In genomic region chr10:34766256-34766580, GRCh38 we compare ENCODE assay signal across 11 cellular contexts. TPM values are rescaled to one million over a fixed set of nuclear protein-coding genes. Genes with fewer than 3 reads are reported as not detected.
A peak's percentile ranks its signal among the peaks of the same experiment; 100 is the strongest.
DNase-seq lines count a peak whose midpoint lies in the region; ATAC-seq, FAIRE-seq and TF ChIP-seq lines count a peak whose summit lies in the region.
"Had no signal": no experiment of that assay in that cellular context is flagged by ENCODE, and none has a peak within 500 bp of the region (broad histone marks: within the 10 kb centered on the region; RNA-seq: fewer than 3 reads in every experiment).

No MANE protein-coding gene starts in this region.

- H3K79me1 ChIP-seq in mesenchymal stem cell (replicated peaks; ENCODE audit: low read length, poor library complexity, severe bottlenecking) = peaks cover 9% of the 10 kb centered on the region

- H2BK120ac ChIP-seq in mesenchymal stem cell (ENCODE audit: low read depth, low read length) = no peak overlapping the region

- no peak overlapping the region for H3K23ac ChIP-seq in mesenchymal stem cell (ENCODE audit: low read length in 2 of 2)

- no peaks in the 10 kb centered on the region for H3K79me2 ChIP-seq in GM12878 (ENCODE audit: control insufficient read depth, insufficient read depth, low read length)

- no peak for FAIRE-seq in GM12878 (lab: Jason Lieb, UNC)
- FAIRE-seq: H54 had no signal

- no peak overlapping the region for H3K4me2 ChIP-seq in GM12878 (ENCODE audit: control insufficient read depth, insufficient read depth)
- H3K4me2 ChIP-seq in mesenchymal stem cell (ENCODE audit: low read length, poor library complexity, severe bottlenecking) = no peak overlapping the region

- H2AK5ac ChIP-seq in mesenchymal stem cell (ENCODE audit: low read length, severe bottlenecking) = no peak overlapping the region

- no peak overlapping the region for H2BK15ac ChIP-seq in mesenchymal stem cell (ENCODE audit: low read depth, poor library complexity, severe bottlenecking)

- H4K20me1 ChIP-seq in GM12878 (ENCODE audit: control insufficient read depth, insufficient read depth) = no peaks in the 10 kb centered on the region

- POLR2A ChIA-PET in GM12878 (lab: Charles Lee) = interaction anchor here (0.6 to 1.5 kb wide), 8 partner anchors 10 to 184 kb away, joined by 3 to 8 read pairs (median 5); no protein-coding TSS in a partner anchor

- DNase-seq in DMS153 (lab: John Stamatoyannopoulos, UW) = peak; percentile 52
- DNase-seq in NCI-H146 treated with DMSO at 0.1 percent for 48 hours (lab: John Stamatoyannopoulos, UW; ENCODE audit: unreplicated experiment) = peak; percentile 20
- DNase-seq in GM12878 (ENCODE audit: low read depth, low spot score) = no peak
- no peak for DNase-seq in mesenchymal stem cell
- DNase-seq in NCI-H526 treated with DMSO at 0.1 percent for 48 hours (lab: John Stamatoyannopoulos, UW) = no peak
- DNase-seq in DMS79 (lab: John Stamatoyannopoulos, UW) = no peak
- DNase-seq: body of pancreas, SJCRH30 had no signal

- H3K27ac ChIP-seq in GM12878 (ENCODE audit: control insufficient read depth, insufficient read depth) (no peak overlapping the region), mesenchymal stem cell (ENCODE audit: low read length, poor library complexity, severe bottlenecking) (peak overlapping the region; percentile 51)
- H3K27ac ChIP-seq: SJCRH30 had no signal

- TF ChIP-seq EP300 in GM12878 (IDR thresholded peaks at IDR 0.05; ENCODE audit: borderline replicate concordance in 1 of 2, control insufficient read depth in 1 of 2, low read depth in 2 of 2, low read length in 2 of 2) = no peak

- H3K4me1 ChIP-seq in GM12878 (ENCODE audit: control insufficient read depth, insufficient read depth, low read length) (no peaks in the 10 kb centered on the region), mesenchymal stem cell (ENCODE audit: control insufficient read depth, insufficient read depth, low read depth, low read length) (peaks cover 20% of the 10 kb centered on the region)
- H3K4me1 ChIP-seq: SJCRH30 had no signal

- BruUV-seq in GM12878 (replicated peaks; lab: Mats Ljungman, UMichigan) = no TSS peak

- intact Hi-C loops in GM12878 (cut with micrococcal nuclease; ENCODE audit: unreplicated experiment) = no loop called here

- no peak overlapping the region for H2AFZ ChIP-seq in GM12878 (ENCODE audit: control insufficient read depth, low read depth, low read length)
- H2AFZ ChIP-seq in mesenchymal stem cell (ENCODE audit: low read depth, low read length) = no peak overlapping the region

- no peak overlapping the region for H3K14ac ChIP-seq in mesenchymal stem cell (ENCODE audit: low read length in 2 of 2)

- no peak overlapping the region for H3K4me3 ChIP-seq in GM12878
- H3K4me3 ChIP-seq in mesenchymal stem cell (ENCODE audit: insufficient read depth in 1 of 2, low read depth in 1 of 2, low read length in 2 of 2) = no peak overlapping the region
- H3K4me3 ChIP-seq: body of pancreas, SJCRH30 had no signal

- ATAC-seq in GM12878 = peak; percentile 21
- ATAC-seq in HG03565 (IDR thresholded peaks at IDR 0.05; ENCODE audit: unreplicated experiment) = no peak
- ATAC-seq in HG03135 (IDR thresholded peaks at IDR 0.05; ENCODE audit: unreplicated experiment) = no peak
- ATAC-seq: body of pancreas had no signal

- CTCF ChIA-PET in GM12878 (lab: Yijun Ruan, JAX) = interaction anchor here (0.6 to 2.3 kb wide), 5 partner anchors 8 to 35 kb away, joined by 3 to 9 read pairs (median 4); no protein-coding TSS in a partner anchor

- H3K36me3 ChIP-seq in GM12878 (ENCODE audit: control insufficient read depth in 2 of 2, insufficient read depth in 2 of 2, low read length in 1 of 2) (no peaks in the 10 kb centered on the region), mesenchymal stem cell (ENCODE audit: control insufficient read depth in 1 of 2, insufficient read depth in 2 of 2, low read depth in 1 of 2, low read length in 2 of 2) (peaks cover 0 to 8% of the 10 kb centered on the region in 2 experiments)
- H3K36me3 ChIP-seq: SJCRH30 had no signal

- no peak for TF ChIP-seq RAD21 in GM12878 (IDR thresholded peaks at IDR 0.05; ENCODE audit: insufficient read depth, low read depth, low read length)

- no peak overlapping the region for H2BK12ac ChIP-seq in mesenchymal stem cell (ENCODE audit: low read length in 2 of 2)

- no peak for TF ChIP-seq CTCF in GM12878 (IDR thresholded peaks at IDR 0.05 in 2 of 3, conservative IDR thresholded peaks at IDR 0.05 in 1 of 3; ENCODE audit: control insufficient read depth in 2 of 3, extremely low read depth in 1 of 3, insufficient read depth in 1 of 3, low read depth in 3 of 3, low read length in 3 of 3)

- H2BK5ac ChIP-seq in mesenchymal stem cell (ENCODE audit: low read depth, low read length, poor library complexity, severe bottlenecking) = no peak overlapping the region

- no peak overlapping the region for H3K4ac ChIP-seq in mesenchymal stem cell (ENCODE audit: low read depth in 1 of 2, low read length in 2 of 2)

- H3K9ac ChIP-seq in GM12878 (ENCODE audit: control insufficient read depth, insufficient read depth, low read length) (no peak overlapping the region), mesenchymal stem cell (ENCODE audit: low read length) (no peak overlapping the region)

- TF ChIP-seq POLR2A in GM12878 (IDR thresholded peaks at IDR 0.05; ENCODE audit: low read depth, low read length) = no peak

- no peaks in the 10 kb centered on the region for H3K27me3 ChIP-seq in GM12878 (replicated peaks in 1 of 2; ENCODE audit: control insufficient read depth in 2 of 2, insufficient read depth in 2 of 2, low read length in 1 of 2)
- H3K27me3 ChIP-seq in mesenchymal stem cell (ENCODE audit: control insufficient read depth in 1 of 2, insufficient read depth in 1 of 2, low read length in 2 of 2) = no peaks in the 10 kb centered on the region
- H3K27me3 ChIP-seq: body of pancreas, SJCRH30 had no signal

- SMC1A ChIA-PET in GM12878 (lab: Charles Lee; ENCODE audit: uncharacterized antibody, unreplicated experiment) = interaction anchor here (0.9 to 3.9 kb wide), 8 partner anchors 10 to 43 kb away, joined by 3 to 33 read pairs (median 6); no protein-coding TSS in a partner anchor

- H4K8ac ChIP-seq in mesenchymal stem cell (ENCODE audit: low read length) = no peak overlapping the region

- WGBS in GM12878 (ENCODE audit: insufficient coverage, insufficient replicate concordance, low lambda C conversion rate, missing lambda C conversion rate) = 27% methylated on average over 2 of the region's 2 CpGs
- 26% methylated on average over 2 of the region's 2 CpGs for WGBS in mesenchymal stem cell

- in situ Hi-C loops in GM12878 (cut with MboI) = no loop called here

- no peak overlapping the region for H3K18ac ChIP-seq in mesenchymal stem cell (ENCODE audit: low read depth in 1 of 2, low read length in 2 of 2)

- H4K91ac ChIP-seq in mesenchymal stem cell (ENCODE audit: low read length) = no peak overlapping the region

- RAD21 ChIA-PET in GM12878 (lab: Charles Lee; ENCODE audit: unreplicated experiment) = interaction anchor here (0.9 to 1.9 kb wide), 5 partner anchors 9 to 39 kb away, joined by 3 to 5 read pairs (median 3); no protein-coding TSS in a partner anchor

- no peaks in the 10 kb centered on the region for H3K9me3 ChIP-seq in GM12878 (replicated peaks; ENCODE audit: control insufficient read depth, insufficient read depth, low read length)
- H3K9me3 ChIP-seq in mesenchymal stem cell (ENCODE audit: control insufficient read depth, low read length) = no peaks in the 10 kb centered on the region
- H3K9me3 ChIP-seq: body of pancreas, SJCRH30 had no signal

TF ChIP-seq in GM12878, 131 proteins besides CTCF, POLR2A, EP300 and RAD21:
- no peak for TF ChIP-seq EED (IDR thresholded peaks at IDR 0.05; ENCODE audit: low read depth)
- no peak for TF ChIP-seq FOS (IDR thresholded peaks at IDR 0.05; ENCODE audit: borderline replicate concordance, extremely low read depth, insufficient read length)
- TF ChIP-seq SMARCA5 (IDR thresholded peaks at IDR 0.05) = no peak
- TF ChIP-seq MEF2B (IDR thresholded peaks at IDR 0.05; ENCODE audit: partially characterized antibody, poor library complexity, severe bottlenecking) = no peak
- TF ChIP-seq PKNOX1 (IDR thresholded peaks at IDR 0.05) = no peak
- no peak for TF ChIP-seq DPF2 (IDR thresholded peaks at IDR 0.05)

RNA-seq across cellular contexts. Expression of gene PARD3, which starts 48.9 kb away (rescaled TPM):
- 128 and 134 TPM in 2 replicates for total RNA-seq in GM12878 (2013; cell fraction: nucleolus; rRNA removed)
- total RNA-seq in GM12878 (2014; rRNA removed) (16.5 and 18.8 TPM in 2 replicates), GM12878 (2014; rRNA removed; fragmentation: Illumina TruSeq; extraction: Trizol) (27.5 and 29.0 TPM in 2 replicates), GM12878 (2021) (16.6 TPM in 2 replicates)
- 3.7 TPM for polyA plus RNA-seq in GM12878 (2011; ENCODE audit: low read depth)
- polyA plus RNA-seq in GM12878 (2011; rRNA removed) (43.1 and 55.3 TPM in 2 replicates), GM12878 (2014; fragmentation: Illumina TruSeq; extraction: Trizol) (19.3 and 21.7 TPM in 2 replicates), GM12878 (2014; fragmentation: Nextera tagmentation; extraction: Ambion mirVana) (1 to 10 TPM; 6.3 to 9.6 TPM), GM12878 (2014; rRNA removed) (9.9 and 11.3 TPM in 2 replicates), GM12878 (2016; fragmentation: Nextera tagmentation; extraction: Ambion mirVana) (1 to 10 TPM; 2.6 to 3.8 TPM)
- polyA plus RNA-seq in GM12878 (2011; cell fraction: cytosol; rRNA removed) = 24.3 and 28.9 TPM in 2 replicates
- polyA plus RNA-seq in GM12878 (2011; cell fraction: nucleus; rRNA removed) = 27.5 and 32.0 TPM in 2 replicates
- polyA plus RNA-seq in GM12878 (2012) = 4.7 and 6.1 TPM in 2 replicates
- 96.4 TPM in 2 replicates for polyA minus RNA-seq in GM12878 (2011; rRNA and poly(A)+ RNA removed)
- 17.6 and 22.9 TPM in 2 replicates for polyA minus RNA-seq in GM12878 (2011; cell fraction: cytosol; rRNA and poly(A)+ RNA removed)
- polyA minus RNA-seq in GM12878 (2011; cell fraction: nucleus; rRNA and poly(A)+ RNA removed) = 71.0 and 84.8 TPM in 2 replicates
- 37.3 TPM for polyA plus RNA-seq in mesenchymal stem cell (2013, experiment 1 of 2)
- 35.9 TPM for polyA plus RNA-seq in mesenchymal stem cell (2013, experiment 2 of 2)

Comparison
In these comparisons a context has a peak if more than half of its experiments do, and no peak if none do; other contexts are left out.
1. DNase-seq: peak in DMS153 (single experiment) and NCI-H146 treated with DMSO at 0.1 percent for 48 hours (single experiment); none in GM12878 (single experiment), mesenchymal stem cell (single experiment), NCI-H526 treated with DMSO at 0.1 percent for 48 hours (single experiment) and DMS79 (single experiment).